ENCODE assay signal across 12 cellular contexts in genomic region chr4:8351931-8352367, GRCh38.
DNase-seq lines count a peak whose midpoint lies in the region; ATAC-seq and TF ChIP-seq lines count a peak whose summit lies in the region.
"Had no signal": no experiment of that assay in that cellular context is flagged by ENCODE, and none has a peak within 500 bp of the region (broad histone marks: within the 10 kb centered on the region; RNA-seq: fewer than 3 reads in every experiment).

No MANE protein-coding gene starts in this region.

- H3K4me3 ChIP-seq in AG10803 (ENCODE audit: low read length) (no peak overlapping the region), NT2/D1 (ENCODE audit: insufficient read length, low read depth) (no peak overlapping the region)

- intact Hi-C loops in Right ventricle myocardium superior (cut with DNase I): no loop called here

- H3K9ac ChIP-seq in NT2/D1 (ENCODE audit: insufficient read length, low read depth): peak overlapping the region; percentile 2

- H3K4me3 Mint-ChIP-seq in stimulated activated naive B cell treated with anti-CD40 and anti-IgM and Interleukin-4, amounts not matched to agents 10 μg/mL and 1 μg/mL and 100 μg/mL, for 72 hours: no peak overlapping the region
- H3K4me3 Mint-ChIP-seq: stimulated activated naive CD8-positive, alpha-beta T cell treated with anti-CD3 and anti-CD28 coated beads, Interleukin-15, Interleukin-2, amounts not matched to agents 100 ng/mL and 50 ng/mL, for 24 hours had no signal

- peaks cover 0 to 10% of the 10 kb centered on the region in 2 donors for H3K27me3 Mint-ChIP-seq in stimulated activated naive B cell treated with anti-CD40 and anti-IgM and Interleukin-4, amounts not matched to agents 10 μg/mL and 1 μg/mL and 100 μg/mL, for 72 hours
- H3K27me3 Mint-ChIP-seq: stimulated activated naive CD8-positive, alpha-beta T cell treated with anti-CD3 and anti-CD28 coated beads, Interleukin-15, Interleukin-2, amounts not matched to agents 100 ng/mL and 50 ng/mL, for 24 hours had no signal

- no peak overlapping the region for H3K27ac Mint-ChIP-seq in stimulated activated naive B cell treated with anti-CD40 and anti-IgM and Interleukin-4, amounts not matched to agents 10 μg/mL and 1 μg/mL and 100 μg/mL, for 72 hours
- H3K27ac Mint-ChIP-seq: stimulated activated naive CD8-positive, alpha-beta T cell treated with anti-CD3 and anti-CD28 coated beads, Interleukin-15, Interleukin-2, amounts not matched to agents 100 ng/mL and 50 ng/mL, for 24 hours had no signal

- H3K36me3 Mint-ChIP-seq in stimulated activated naive B cell treated with anti-CD40 and anti-IgM and Interleukin-4, amounts not matched to agents 10 μg/mL and 1 μg/mL and 100 μg/mL, for 72 hours: no peaks in the 10 kb centered on the region

- H3K9me3 ChIP-seq in NT2/D1 (ENCODE audit: insufficient read depth, low read length): peaks cover 4% of the 10 kb centered on the region; the same call in 1 of the 2 replicates
- H3K9me3 ChIP-seq: BE2C had no signal

- H3K4me1 ChIP-seq in NT2/D1 (ENCODE audit: insufficient read depth, insufficient read length): peaks cover 29% of the 10 kb centered on the region
- H3K4me1 ChIP-seq: BE2C had no signal

- peaks cover 5% of the 10 kb centered on the region for H3K27me3 ChIP-seq in NT2/D1 (ENCODE audit: insufficient read depth, insufficient read length)
- H3K27me3 ChIP-seq: BE2C had no signal

- no peak for TF ChIP-seq CTCF in AG10803 (conservative IDR thresholded peaks at IDR 0.05; ENCODE audit: low read length)

- peaks cover 0 to 5% of the 10 kb centered on the region in 2 donors for H3K4me1 Mint-ChIP-seq in stimulated activated naive B cell treated with anti-CD40 and anti-IgM and Interleukin-4, amounts not matched to agents 10 μg/mL and 1 μg/mL and 100 μg/mL, for 72 hours

- no peaks in the 10 kb centered on the region for H3K9me3 Mint-ChIP-seq in stimulated activated naive B cell treated with anti-CD40 and anti-IgM and Interleukin-4, amounts not matched to agents 10 μg/mL and 1 μg/mL and 100 μg/mL, for 72 hours
- H3K9me3 Mint-ChIP-seq: stimulated activated naive CD8-positive, alpha-beta T cell treated with anti-CD3 and anti-CD28 coated beads, Interleukin-15, Interleukin-2, amounts not matched to agents 100 ng/mL and 50 ng/mL, for 24 hours had no signal

- no peaks in the 10 kb centered on the region for H3K36me3 ChIP-seq in NT2/D1 (ENCODE audit: insufficient read depth, insufficient read length, low read length)
- H3K36me3 ChIP-seq: BE2C had no signal

- ATAC-seq in Right ventricle myocardium superior (ENCODE audit: poor library complexity): peak; percentile 40
- no peak for ATAC-seq in stimulated activated naive B cell treated with anti-CD40 and anti-IgM and Interleukin-4, amounts not matched to agents 10 μg/mL and 1 μg/mL and 100 μg/mL, for 72 hours (replicated peaks)
- ATAC-seq: activated CD4-positive, CD25-positive, alpha-beta regulatory T cell treated with anti-CD3 and anti-CD28 coated beads, Interleukin-2, amount 50 U/mL, for 24 hours had no signal

- peak; percentile 62 for DNase-seq in AG10803 (ENCODE audit: low read depth)
- no peak for DNase-seq in NT2/D1 (ENCODE audit: low read depth, low spot score)
- peak; percentile 44 for DNase-seq in Right ventricle myocardium superior
- peak; percentile 15 for DNase-seq in pons (ENCODE audit: low spot score)
- no peak for DNase-seq in glomerular visceral epithelial cell (ENCODE audit: extremely low spot score)
- DNase-seq in NCI-H774 (lab: John Stamatoyannopoulos, UW): no peak
- no peak for DNase-seq in foreskin melanocyte
- DNase-seq in stimulated activated naive B cell treated with anti-CD40 and anti-IgM and Interleukin-4, amounts not matched to agents 10 μg/mL and 1 μg/mL and 100 μg/mL, for 72 hours: no peak
- DNase-seq: BE2C, NCI-H524 had no signal

Comparison
In these comparisons a context has a peak if more than half of its experiments do, and no peak if none do; other contexts are left out.
1. DNase-seq: peak in AG10803 (single experiment), Right ventricle myocardium superior (single experiment) and pons (single experiment); none in NT2/D1 (single experiment), glomerular visceral epithelial cell (single experiment), NCI-H774 (single experiment), foreskin melanocyte (single experiment) and stimulated activated naive B cell treated with anti-CD40 and anti-IgM and Interleukin-4, amounts not matched to agents 10 μg/mL and 1 μg/mL and 100 μg/mL, for 72 hours (single experiment).